ENCODE assay signal across 1 cellular context in the genomic region with DNA sequence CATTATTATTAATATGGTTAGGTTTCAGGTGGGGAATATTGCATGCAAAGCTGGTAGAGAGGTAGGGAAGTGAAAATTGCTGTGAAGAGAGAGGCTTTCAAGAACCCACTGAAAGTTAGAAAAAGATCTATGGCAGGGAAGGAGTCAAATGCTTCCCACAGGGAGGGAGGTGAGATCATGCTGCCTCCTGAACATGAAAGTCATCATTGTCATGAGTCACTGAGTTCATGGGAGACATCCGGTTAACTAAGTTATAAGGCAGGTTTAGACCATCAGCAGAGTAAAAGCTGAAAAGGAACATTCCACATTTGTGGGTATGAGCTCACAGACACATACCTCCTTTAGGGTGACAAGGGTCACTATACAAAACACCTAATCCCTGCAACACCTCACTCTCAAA.
TF ChIP-seq lines count a peak whose summit lies in the region.

No MANE protein-coding gene starts in this region.

TF ChIP-seq in K562, 482 proteins besides CTCF, POLR2A, EP300 and RAD21 (continued from another document):
- peak; percentile 93 for TF ChIP-seq DPF2 (IDR thresholded peaks at IDR 0.05)
- TF ChIP-seq GABPA (tag; conservative IDR thresholded peaks at IDR 0.05; ENCODE audit: low read depth): peak; percentile 63
- no peak for TF ChIP-seq FUS (optimal IDR thresholded peaks at IDR 0.05; ENCODE audit: low read depth, low read length)
- TF ChIP-seq TOE1 (IDR thresholded peaks at IDR 0.05; ENCODE audit: borderline replicate concordance): no peak
- TF ChIP-seq TOE1 (CRISPR knock-in tag; IDR thresholded peaks at IDR 0.05; ENCODE audit: borderline replicate concordance, low read depth): no peak
- TF ChIP-seq, protein P1, sequence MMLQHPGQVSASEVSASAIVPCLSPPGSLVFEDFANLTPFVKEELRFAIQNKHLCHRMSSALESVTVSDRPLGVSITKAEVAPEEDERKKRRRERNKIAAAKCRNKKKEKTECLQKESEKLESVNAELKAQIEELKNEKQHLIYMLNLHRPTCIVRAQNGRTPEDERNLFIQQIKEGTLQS (IDR thresholded peaks at IDR 0.05): peak; percentile 97
- TF ChIP-seq, protein P1 (CRISPR knock-in tag; conservative IDR thresholded peaks at IDR 0.05): 0 out of 2 replicates have a peak, but pooled peaks have one; percentile 46
- TF ChIP-seq NR2C2 (CRISPR knock-in tag; IDR thresholded peaks at IDR 0.05): no peak
- TF ChIP-seq NR2C2 (tag; IDR thresholded peaks at IDR 0.05): peak; percentile 64
- peak; percentile 78 for TF ChIP-seq SMARCC2 (IDR thresholded peaks at IDR 0.05; ENCODE audit: low read depth)
- TF ChIP-seq FOSL1 (tag; conservative IDR thresholded peaks at IDR 0.05): peak; percentile 91
- peak; percentile 89 for TF ChIP-seq NFE2 (IDR thresholded peaks at IDR 0.05; ENCODE audit: low read depth)
TF ChIP-seq in K562: peak in this region for 46.
